15 cellular contexts compared by ENCODE assay signal in the genomic region with DNA sequence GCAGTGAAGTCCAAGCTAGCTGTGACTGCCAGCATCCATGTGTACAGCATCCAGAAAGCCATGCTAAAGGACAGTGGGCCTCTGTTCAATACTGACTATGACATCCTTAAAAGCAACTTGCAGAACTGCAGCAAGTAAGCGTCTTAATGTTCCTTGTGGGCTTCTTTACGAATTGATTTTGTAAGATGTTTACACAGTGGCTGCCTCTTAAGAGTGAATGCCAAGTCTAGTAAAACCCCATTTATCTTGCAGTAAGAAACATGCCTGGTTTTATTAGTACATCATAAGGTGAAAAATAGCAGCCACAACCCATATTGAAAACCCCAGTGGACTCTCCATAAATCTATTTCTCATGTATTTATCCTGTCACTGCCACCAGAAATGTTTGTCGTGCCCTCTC.
"Had no signal": no experiment of that assay in that cellular context is flagged by ENCODE, and none has a peak within 500 bp of the region (broad histone marks: within the 10 kb centered on the region; RNA-seq: fewer than 3 reads in every experiment).

No MANE protein-coding gene starts in this region.

- H3K9me3 ChIP-seq: body of pancreas, heart left ventricle had no signal

- ATAC-seq: body of pancreas; heart left ventricle; left lobe of liver; SK-N-SH treated with all-trans-retinoic acid at 6 μM for 48 hours; stimulated activated effector memory CD8-positive, alpha-beta T cell treated with anti-CD3 and anti-CD28 coated beads, Interleukin-12 subunit alpha, Interleukin-12 subunit beta, amount 100 ng/mL, for 72 hours had no signal

- H3K27ac ChIP-seq: epithelial cell of prostate had no signal

- DNase-seq: activated B cell treated with CpG ODN at 0.5 μM for 24 hours; activated CD4-positive, alpha-beta T cell treated with anti-CD3 and anti-CD28 coated beads, Interleukin-2, amount 10 ng/mL, durations not matched to agents 7 days and 5 days; amniotic stem cell; body of pancreas; effector memory CD4-positive, alpha-beta T cell; foreskin melanocyte; heart left ventricle; islet precursor cell; retina; substantia nigra had no signal

- H3K27me3 ChIP-seq: body of pancreas, heart left ventricle had no signal

- H3K4me3 ChIP-seq: body of pancreas, heart left ventricle, skin epidermis had no signal
